14 cellular contexts compared by ENCODE assay signal in the genomic region with DNA sequence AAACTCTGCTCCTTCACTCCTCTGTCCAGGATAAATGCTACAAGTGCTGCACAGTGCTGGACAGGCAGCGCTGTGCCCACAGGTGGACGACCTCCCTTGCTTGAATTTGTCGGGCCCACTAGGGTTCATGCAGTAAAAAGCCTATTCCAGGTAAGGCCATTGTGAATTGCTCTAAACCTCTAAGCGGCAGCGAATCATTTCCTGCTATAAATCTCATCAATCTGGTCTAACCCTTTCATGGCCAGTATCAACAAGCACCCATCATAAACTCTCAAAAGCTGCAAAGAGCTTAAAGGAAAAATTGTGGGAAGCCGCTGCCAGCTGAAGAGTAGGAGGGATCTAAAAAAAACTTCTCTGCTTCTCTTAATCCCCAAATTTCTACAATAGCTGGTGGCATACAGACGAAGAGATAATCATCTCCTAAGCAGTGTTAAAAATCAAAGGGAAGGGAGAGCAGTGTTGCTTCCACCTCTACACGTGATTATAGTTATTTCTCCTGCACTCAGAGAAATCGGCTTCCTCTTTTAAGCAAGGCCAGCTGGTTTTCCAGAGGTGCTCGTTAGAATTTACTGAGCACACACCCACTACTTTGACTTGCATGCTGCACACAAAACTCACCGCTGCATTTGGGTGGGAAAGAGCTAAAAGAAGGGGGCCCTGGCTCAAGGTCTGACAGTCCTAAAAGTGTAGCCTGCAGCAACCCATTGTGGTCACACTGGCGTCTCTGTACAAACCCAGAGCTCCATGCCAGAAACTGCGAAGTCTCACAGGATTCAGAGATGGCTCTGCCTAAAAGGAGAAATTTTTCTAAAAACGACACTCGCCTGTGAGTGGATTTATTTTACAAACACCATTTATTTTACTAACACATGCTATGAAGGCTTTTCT.
A peak's percentile ranks its signal among the peaks of the same experiment; 100 is the strongest.
DNase-seq lines count a peak whose midpoint lies in the region; ATAC-seq, FAIRE-seq and TF ChIP-seq lines count a peak whose summit lies in the region.
"Had no signal": no experiment of that assay in that cellular context is flagged by ENCODE, and none has a peak within 500 bp of the region (broad histone marks: within the 10 kb centered on the region; RNA-seq: fewer than 3 reads in every experiment).

No MANE protein-coding gene starts in this region.

- peak; percentile 48 for DNase-seq in KBM-7
- DNase-seq in NOMO-1 (lab: John Stamatoyannopoulos, UW; ENCODE audit: unreplicated experiment in 2 of 2), result peak; percentile 66 to 86
- no peak for DNase-seq in right cardiac atrium
- DNase-seq in suprapubic skin (ENCODE audit: low spot score in 2 of 2), result no peak
- no peak for DNase-seq in BE2C
- DNase-seq in NK-92 (lab: John Stamatoyannopoulos, UW; ENCODE audit: unreplicated experiment), result no peak
- DNase-seq in HepG2 (ENCODE audit: low spot score), result no peak
- DNase-seq: activated T-cell treated with anti-CD3 and anti-CD28 coated beads, Interleukin-2, amount 50 U/mL, for 24 hours; adrenal gland; CD8-positive, alpha-beta T cell; NCI-H2029 treated with DMSO at 0.1 percent for 48 hours had no signal

- H3K9me3 ChIP-seq in right cardiac atrium (ENCODE audit: control insufficient read depth, low read length) (no peaks in the 10 kb centered on the region), suprapubic skin (no peaks in the 10 kb centered on the region), BE2C (no peaks in the 10 kb centered on the region), HepG2 (ENCODE audit: low read length) (no peaks in the 10 kb centered on the region)
- H3K9me3 ChIP-seq: adrenal gland had no signal

- TF ChIP-seq EP300 in suprapubic skin (IDR thresholded peaks at IDR 0.05) (no peak), HepG2 (IDR thresholded peaks at IDR 0.05; ENCODE audit: low read depth in 2 of 2, low read length in 2 of 2) (no peak), HepG2 (CRISPR knock-in tag; IDR thresholded peaks at IDR 0.05; ENCODE audit: borderline replicate concordance) (no peak)

- CTCF ChIA-PET in HepG2 (lab: Yijun Ruan, JAX; ENCODE audit: low intra/inter-chr PET ratio, low total read pairs), result no interaction called here

- no peaks in the 10 kb centered on the region for H3K27me3 ChIP-seq in right cardiac atrium (ENCODE audit: control insufficient read depth, insufficient read depth)
- H3K27me3 ChIP-seq in suprapubic skin, result no peaks in the 10 kb centered on the region
- H3K27me3 ChIP-seq in BE2C, result no peaks in the 10 kb centered on the region
- H3K27me3 ChIP-seq in HepG2 (ENCODE audit: control insufficient read depth in 1 of 2, insufficient read depth in 2 of 2, low read length in 2 of 2), result no peaks in the 10 kb centered on the region
- H3K27me3 ChIP-seq: adrenal gland had no signal

- H4K20me1 ChIP-seq in HepG2 (ENCODE audit: insufficient read depth, low read length), result no peaks in the 10 kb centered on the region

- in situ Hi-C loops in KBM-7 (cut with MboI; ENCODE audit: low pct_unique_long_range_greater_than_20kb, low sequenced_read_pairs) (no loop called here), HepG2 (cut with HindIII; ENCODE audit: extremely low pct_ligation_motif_present, low pct_unique_long_range_greater_than_20kb) (no loop called here)

- no peaks in the 10 kb centered on the region for H3K79me2 ChIP-seq in HepG2 (ENCODE audit: insufficient read depth, low read length)

- H3K27ac ChIP-seq in right cardiac atrium (ENCODE audit: low read length) (no peak overlapping the region), suprapubic skin (no peak overlapping the region), HepG2 (ENCODE audit: extremely low read length, insufficient read depth, low read length) (no peak overlapping the region)
- H3K27ac ChIP-seq: adrenal gland had no signal

- H3K4me2 ChIP-seq in HepG2 (ENCODE audit: low read depth, low read length), result no peak overlapping the region

- no peak overlapping the region for H2AFZ ChIP-seq in HepG2 (ENCODE audit: low read length)

- TF ChIP-seq POLR2A in suprapubic skin (IDR thresholded peaks at IDR 0.05), result no peak
- TF ChIP-seq POLR2A in HepG2 (IDR thresholded peaks at IDR 0.05; ENCODE audit: insufficient read depth in 1 of 2, low read depth in 2 of 2, low read length in 2 of 2), result no peak

- POLR2A ChIA-PET in HepG2 (lab: Yijun Ruan, JAX), result no interaction called here

- H3K9ac ChIP-seq in HepG2 (ENCODE audit: insufficient read depth, low read depth, low read length), result no peak overlapping the region

- ATAC-seq in right cardiac atrium (peak; percentile 28 to 48), HG03442 (IDR thresholded peaks at IDR 0.05; ENCODE audit: unreplicated experiment) (no peak), HepG2 (no peak)
- ATAC-seq: activated CD4-positive, CD25-positive, alpha-beta regulatory T cell treated with anti-CD3 and anti-CD28 coated beads, Interleukin-2, amount 50 U/mL, for 24 hours; CD8-positive, alpha-beta T cell had no signal

- no peak for TF ChIP-seq CTCF in suprapubic skin (IDR thresholded peaks at IDR 0.05)
- TF ChIP-seq CTCF in BE2C (IDR thresholded peaks at IDR 0.05; ENCODE audit: low read depth, low read length), result no peak
- TF ChIP-seq CTCF in HepG2 (CRISPR knock-in tag; IDR thresholded peaks at IDR 0.05), result no peak

- H3K4me1 ChIP-seq in right cardiac atrium (ENCODE audit: control insufficient read depth, insufficient read depth, low read length), result no peaks in the 10 kb centered on the region
- H3K4me1 ChIP-seq in suprapubic skin, result peaks cover 12% of the 10 kb centered on the region
- H3K4me1 ChIP-seq in BE2C, result no peaks in the 10 kb centered on the region
- H3K4me1 ChIP-seq in HepG2 (ENCODE audit: insufficient read depth, low read length), result peaks cover 10% of the 10 kb centered on the region
- H3K4me1 ChIP-seq: adrenal gland had no signal

- H3K4me3 ChIP-seq in right cardiac atrium (ENCODE audit: low read length), result no peak overlapping the region
- H3K4me3 ChIP-seq in suprapubic skin, result peak overlapping the region; percentile 18
- no peak overlapping the region for H3K4me3 ChIP-seq in BE2C (ENCODE audit: low read depth, low read length)
- H3K4me3 ChIP-seq in HepG2 (replicated peaks in 1 of 3; ENCODE audit: insufficient read depth in 1 of 3, low read depth in 2 of 3, low read length in 3 of 3), result no peak overlapping the region
- H3K4me3 ChIP-seq: adrenal gland had no signal

- H3K36me3 ChIP-seq in suprapubic skin (peaks cover 36% of the 10 kb centered on the region), BE2C (peaks cover 10% of the 10 kb centered on the region), HepG2 (replicated peaks in 1 of 2; ENCODE audit: control insufficient read depth in 1 of 2, insufficient read depth in 2 of 2, low read length in 2 of 2) (peaks cover 6 to 77% of the 10 kb centered on the region in 2 experiments)

- FAIRE-seq in HepG2 (lab: Jason Lieb, UNC), result no peak
- FAIRE-seq: islet of Langerhans had no signal

- WGBS in right cardiac atrium, result 62% methylated on average over 15 of the region's 15 CpGs
- 49% methylated on average over 15 of the region's 15 CpGs for WGBS in suprapubic skin
- WGBS in HepG2 (ENCODE audit: low lambda C conversion rate), result 97% methylated on average over 14 of the region's 15 CpGs

- intact Hi-C loops in right cardiac atrium (cut with DNase I) (no loop called here), HepG2 (cut with micrococcal nuclease; ENCODE audit: unreplicated experiment) (no loop called here)

- TF ChIP-seq RAD21 in HepG2 (CRISPR knock-in tag; IDR thresholded peaks at IDR 0.05), result no peak

- no TSS peak for BruUV-seq in HepG2 (replicated peaks; lab: Mats Ljungman, UMichigan)

TF ChIP-seq in HepG2, 621 proteins besides CTCF, POLR2A, EP300 and RAD21 (continues in another document):
- TF ChIP-seq, protein P1, sequence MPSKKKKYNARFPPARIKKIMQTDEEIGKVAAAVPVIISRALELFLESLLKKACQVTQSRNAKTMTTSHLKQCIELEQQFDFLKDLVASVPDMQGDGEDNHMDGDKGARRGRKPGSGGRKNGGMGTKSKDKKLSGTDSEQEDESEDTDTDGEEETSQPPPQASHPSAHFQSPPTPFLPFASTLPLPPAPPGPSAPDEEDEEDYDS (CRISPR knock-in tag; IDR thresholded peaks at IDR 0.05), result no peak
- TF ChIP-seq KDM5A (IDR thresholded peaks at IDR 0.05; ENCODE audit: borderline replicate concordance, low read length) (no peak), ZNF441 (CRISPR knock-in tag; IDR thresholded peaks at IDR 0.05; ENCODE audit: borderline replicate concordance) (no peak), ZMAT3 (CRISPR knock-in tag; conservative IDR thresholded peaks at IDR 0.05) (no peak), RAD51 (IDR thresholded peaks at IDR 0.05; ENCODE audit: borderline replicate concordance) (no peak), ZNF737 (CRISPR knock-in tag; IDR thresholded peaks at IDR 0.05; ENCODE audit: borderline replicate concordance) (no peak)
- TF ChIP-seq, protein P2, sequence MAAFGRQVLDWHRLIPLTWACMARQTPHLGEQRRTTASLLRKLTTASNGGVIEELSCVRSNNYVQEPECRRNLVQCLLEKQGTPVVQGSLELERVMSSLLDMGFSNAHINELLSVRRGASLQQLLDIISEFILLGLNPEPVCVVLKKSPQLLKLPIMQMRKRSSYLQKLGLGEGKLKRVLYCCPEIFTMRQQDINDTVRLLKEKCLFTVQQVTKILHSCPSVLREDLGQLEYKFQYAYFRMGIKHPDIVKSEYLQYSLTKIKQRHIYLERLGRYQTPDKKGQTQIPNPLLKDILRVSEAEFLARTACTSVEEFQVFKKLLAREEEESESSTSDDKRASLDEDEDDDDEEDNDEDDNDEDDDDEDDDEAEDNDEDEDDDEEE (CRISPR knock-in tag; IDR thresholded peaks at IDR 0.05), result no peak
- TF ChIP-seq, protein P3, sequence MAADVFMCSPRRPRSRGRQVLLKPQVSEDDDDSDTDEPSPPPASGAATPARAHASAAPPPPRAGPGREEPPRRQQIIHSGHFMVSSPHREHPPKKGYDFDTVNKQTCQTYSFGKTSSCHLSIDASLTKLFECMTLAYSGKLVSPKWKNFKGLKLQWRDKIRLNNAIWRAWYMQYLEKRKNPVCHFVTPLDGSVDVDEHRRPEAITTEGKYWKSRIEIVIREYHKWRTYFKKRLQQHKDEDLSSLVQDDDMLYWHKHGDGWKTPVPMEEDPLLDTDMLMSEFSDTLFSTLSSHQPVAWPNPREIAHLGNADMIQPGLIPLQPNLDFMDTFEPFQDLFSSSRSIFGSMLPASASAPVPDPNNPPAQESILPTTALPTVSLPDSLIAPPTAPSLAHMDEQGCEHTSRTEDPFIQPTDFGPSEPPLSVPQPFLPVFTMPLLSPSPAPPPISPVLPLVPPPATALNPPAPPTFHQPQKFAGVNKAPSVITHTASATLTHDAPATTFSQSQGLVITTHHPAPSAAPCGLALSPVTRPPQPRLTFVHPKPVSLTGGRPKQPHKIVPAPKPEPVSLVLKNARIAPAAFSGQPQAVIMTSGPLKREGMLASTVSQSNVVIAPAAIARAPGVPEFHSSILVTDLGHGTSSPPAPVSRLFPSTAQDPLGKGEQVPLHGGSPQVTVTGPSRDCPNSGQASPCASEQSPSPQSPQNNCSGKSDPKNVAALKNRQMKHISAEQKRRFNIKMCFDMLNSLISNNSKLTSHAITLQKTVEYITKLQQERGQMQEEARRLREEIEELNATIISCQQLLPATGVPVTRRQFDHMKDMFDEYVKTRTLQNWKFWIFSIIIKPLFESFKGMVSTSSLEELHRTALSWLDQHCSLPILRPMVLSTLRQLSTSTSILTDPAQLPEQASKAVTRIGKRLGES (CRISPR knock-in tag; IDR thresholded peaks at IDR 0.05; ENCODE audit: borderline replicate concordance), result no peak

Comparison
In these comparisons a context has a peak if more than half of its experiments do, and no peak if none do; other contexts are left out.
1. DNase-seq: peak in KBM-7 (single experiment) and NOMO-1 (2 of 2); none in right cardiac atrium (0 of 3), suprapubic skin (0 of 2), BE2C (single experiment), NK-92 (single experiment) and HepG2 (single experiment).
2. ATAC-seq: peak in right cardiac atrium (2 of 2); none in HG03442 (single experiment) and HepG2 (single experiment).